Comparison of ENCODE assay signal across 8 cellular contexts in genomic region chr1:197776348-197777082, GRCh38. TPM values are rescaled to one million over a fixed set of nuclear protein-coding genes. Genes with fewer than 3 reads are reported as not detected.
A peak's percentile ranks its signal among the peaks of the same experiment; 100 is the strongest.
DNase-seq lines count a peak whose midpoint lies in the region; ATAC-seq, FAIRE-seq and TF ChIP-seq lines count a peak whose summit lies in the region.

No MANE protein-coding gene starts in this region.

- FAIRE-seq in GM12891 (lab: Jason Lieb, UNC) = no peak

- peaks cover 36% of the 10 kb centered on the region for H3K4me1 Mint-ChIP-seq in nephron

- H3K27me3 Mint-ChIP-seq in nephron (ENCODE audit: low read depth) = peaks cover 6% of the 10 kb centered on the region

- no peaks in the 10 kb centered on the region for H3K36me3 ChIP-seq in brain microvascular endothelial cell (replicated peaks)

- H3K27ac ChIP-seq in brain microvascular endothelial cell = peak overlapping the region; percentile 33

- H3K27me3 ChIP-seq in brain microvascular endothelial cell (replicated peaks) = no peaks in the 10 kb centered on the region

- no peaks in the 10 kb centered on the region for H3K9me3 Mint-ChIP-seq in nephron

- H3K4me3 ChIP-seq in brain microvascular endothelial cell (ENCODE audit: low read depth, low read length) = no peak overlapping the region

- ATAC-seq in HG02610 (IDR thresholded peaks at IDR 0.05; ENCODE audit: unreplicated experiment) = peak; percentile 64

- peak overlapping the region; percentile 87 to 96 (median 93) for H3K27ac Mint-ChIP-seq in nephron

- in situ Hi-C loops in brain microvascular endothelial cell (cut with HindIII; ENCODE audit: low pct_ligation_motif_present, low sequenced_read_pairs) = no loop called here

- no peak for TF ChIP-seq POLR2A in GM12891 (IDR thresholded peaks at IDR 0.05; ENCODE audit: low read depth, low read length)

- TF ChIP-seq CTCF in brain microvascular endothelial cell (IDR thresholded peaks at IDR 0.05; ENCODE audit: low read depth, low read length, missing control alignments) = no peak
- TF ChIP-seq CTCF in nephron (IDR thresholded peaks at IDR 0.05; ENCODE audit: unreplicated experiment in 3 of 3) = no peak

- no peaks in the 10 kb centered on the region for H3K36me3 Mint-ChIP-seq in nephron (ENCODE audit: low read depth)

- H3K4me3 Mint-ChIP-seq in nephron = peak overlapping the region; percentile 58 to 91 (median 88)

- no peak for DNase-seq in GM12891 (ENCODE audit: insufficient read length, low spot score)
- DNase-seq in OCI-M1 (lab: John Stamatoyannopoulos, UW) = peak; percentile 75
- no peak for DNase-seq in brain microvascular endothelial cell
- no peak for DNase-seq in NCI-H69 (lab: John Stamatoyannopoulos, UW)
- no peak for DNase-seq in NCI-H2227 (lab: John Stamatoyannopoulos, UW; ENCODE audit: unreplicated experiment)
- DNase-seq in NCI-H345 treated with DMSO at 0.1 percent for 48 hours (lab: John Stamatoyannopoulos, UW; ENCODE audit: unreplicated experiment) = no peak

TF ChIP-seq in GM12891, 5 proteins besides CTCF, POLR2A, EP300 and RAD21:
- TF ChIP-seq POU2F2 (IDR thresholded peaks at IDR 0.05; ENCODE audit: low read depth, low read length) (no peak), SPI1 (IDR thresholded peaks at IDR 0.05; ENCODE audit: low read depth, low read length) (peak; percentile 75)

RNA-seq across cellular contexts. Expression of gene DENND1B, which starts 1.2 kb away (rescaled TPM):
- polyA plus RNA-seq in GM12891 (2012; ENCODE audit: low read depth, missing spikeins) = 1.2 TPM
